8 cellular contexts compared by ENCODE assay signal in genomic region chr14:22555573-22556011, GRCh38. TPM values are rescaled to one million over a fixed set of nuclear protein-coding genes. Genes with fewer than 3 reads are reported as not detected.
DNase-seq lines count a peak whose midpoint lies in the region; ATAC-seq, FAIRE-seq and TF ChIP-seq lines count a peak whose summit lies in the region.

No MANE protein-coding gene starts in this region.

- no peak for ATAC-seq in gastroesophageal sphincter

- H3K9ac ChIP-seq in BLaER1, result peak overlapping the region; percentile 94

- intact Hi-C loops in PC-9 (cut with micrococcal nuclease; ENCODE audit: unreplicated experiment), result loop anchor here (1.0 to 5.0 kb wide), 7 partner anchors 164 to 501 kb away; partner anchors contain the start of genes AJUBA and CDH24

- peak; percentile 39 for DNase-seq in H4 (ENCODE audit: low spot score)
- no peak for DNase-seq in PC-9
- DNase-seq in bronchial epithelial cell (ENCODE audit: low read depth), result peak; percentile 79
- DNase-seq in stimulated activated CD8-positive, alpha-beta memory T cell treated with anti-CD3 and anti-CD28 coated beads, Interleukin-7, amount 100 ng/mL, for 48 hours (ENCODE audit: extremely low read depth in 1 of 2, low read depth in 1 of 2), result peak; percentile 63 to 79
- DNase-seq in D721Med (ENCODE audit: insufficient read length, low spot score), result no peak
- DNase-seq in NCI-H1417 treated with DMSO at 0.1 percent for 48 hours (lab: John Stamatoyannopoulos, UW), result no peak

- TF ChIP-seq CTCF in PC-9 (conservative IDR thresholded peaks at IDR 0.05) (no peak), bronchial epithelial cell (IDR thresholded peaks at IDR 0.05; ENCODE audit: insufficient read depth, low read length, severe bottlenecking) (no peak), gastroesophageal sphincter (IDR thresholded peaks at IDR 0.05) (no peak), D721Med (IDR thresholded peaks at IDR 0.05; ENCODE audit: insufficient read depth, missing control alignments) (no peak)

- no peaks in the 10 kb centered on the region for H3K79me2 ChIP-seq in PC-9 (ENCODE audit: low read depth)

- CTCF ChIA-PET in PC-9 (lab: Charles Lee), result interaction anchor here (0.6 to 0.8 kb wide), 3 partner anchors 158 to 355 kb away, joined by 3 to 16 read pairs (median 3); no protein-coding TSS in a partner anchor

- POLR2A ChIA-PET in PC-9 (lab: Charles Lee; ENCODE audit: unreplicated experiment), result interaction anchor here (0.6 kb wide), 1 partner anchor 292 kb away, joined by 5 read pairs; no protein-coding TSS in a partner anchor

- H3K27me3 ChIP-seq in BLaER1 (no peaks in the 10 kb centered on the region), PC-9 (ENCODE audit: insufficient read depth, low read depth) (no peaks in the 10 kb centered on the region), bronchial epithelial cell (ENCODE audit: control insufficient read depth, insufficient read depth, low read length) (no peaks in the 10 kb centered on the region), gastroesophageal sphincter (no peaks in the 10 kb centered on the region)

- H3K4me1 ChIP-seq in BLaER1, result peaks cover 90% of the 10 kb centered on the region
- peaks cover 23% of the 10 kb centered on the region for H3K4me1 ChIP-seq in PC-9 (replicated peaks; ENCODE audit: insufficient read depth)
- H3K4me1 ChIP-seq in gastroesophageal sphincter, result peaks cover 0 to 25% (median 9%) of the 10 kb centered on the region in 3 donors

- peak overlapping the region; percentile 100 for H3K27ac ChIP-seq in BLaER1
- H3K27ac ChIP-seq in PC-9, result peak overlapping the region; percentile 87
- peak overlapping the region in 2 of 4 donors; percentile 6 to 37 for H3K27ac ChIP-seq in gastroesophageal sphincter

- no peak for TF ChIP-seq POLR2A in gastroesophageal sphincter (IDR thresholded peaks at IDR 0.05)

- peaks cover 6% of the 10 kb centered on the region; the same call in 1 of the 2 replicates for H3F3A ChIP-seq in PC-9 (ENCODE audit: insufficient read depth, low read depth)

- 83 to 100% methylated on average over 1 of the region's 2 CpGs for WGBS in gastroesophageal sphincter (ENCODE audit: low coverage in 1 of 2), 2 donors

- H3K9me3 ChIP-seq in BLaER1 (no peaks in the 10 kb centered on the region), PC-9 (ENCODE audit: insufficient read depth, low read depth) (no peaks in the 10 kb centered on the region), gastroesophageal sphincter (no peaks in the 10 kb centered on the region)

- H2AFZ ChIP-seq in PC-9, result no peak overlapping the region

- FAIRE-seq in bronchial epithelial cell (lab: Jason Lieb, UNC) (no peak), D721Med (lab: Jason Lieb, UNC) (no peak)

- H3K36me3 ChIP-seq in BLaER1 (peaks cover 45% of the 10 kb centered on the region), PC-9 (ENCODE audit: low read depth) (no peaks in the 10 kb centered on the region), bronchial epithelial cell (ENCODE audit: control insufficient read depth, insufficient read depth, low read length) (no peaks in the 10 kb centered on the region), gastroesophageal sphincter (no peaks in the 10 kb centered on the region)

- H3K4me3 ChIP-seq in BLaER1 (0 out of 2 replicates have a peak overlapping the region, but pooled peaks have one; percentile 6), PC-9 (no peak overlapping the region), bronchial epithelial cell (ENCODE audit: low read depth, low read length) (no peak overlapping the region), gastroesophageal sphincter (no peak overlapping the region)

- no peaks in the 10 kb centered on the region for H3K9me2 ChIP-seq in PC-9 (ENCODE audit: insufficient read depth)

- BruUV-seq in PC-9 (replicated peaks; lab: Mats Ljungman, UMichigan), result no TSS peak

- H3K4me2 ChIP-seq in BLaER1 (peak overlapping the region; percentile 93), PC-9 (peak overlapping the region; percentile 86)

- H4K20me1 ChIP-seq in BLaER1 (no peaks in the 10 kb centered on the region), PC-9 (ENCODE audit: insufficient read depth) (no peaks in the 10 kb centered on the region)

- TF ChIP-seq EP300 in gastroesophageal sphincter (IDR thresholded peaks at IDR 0.05), result no peak

RNA-seq across cellular contexts. Expression of gene DAD1, which starts 33.4 kb away (rescaled TPM):
- 585 and 634 TPM in 2 replicates for total RNA-seq in H4 (2014; rRNA removed; shearing (Covaris generic))
- total RNA-seq in PC-9 (2021) (129 and 155 TPM in 2 replicates), bronchial epithelial cell (193 and 236 TPM in 2 replicates), gastroesophageal sphincter (100 to 1,000 TPM; 123 to 228 (median 171) TPM)

RNA-seq across cellular contexts. Expression of gene ABHD4, which starts 42.5 kb away (rescaled TPM):
- 31.9 and 34.2 TPM in 2 replicates for total RNA-seq in H4 (2014; rRNA removed; shearing (Covaris generic))
- total RNA-seq in PC-9 (2021) (62.1 and 83.2 TPM in 2 replicates), bronchial epithelial cell (5.3 and 8.2 TPM in 2 replicates), gastroesophageal sphincter (10 to 100 TPM; 23.8 to 42.0 (median 31.0) TPM)

Comparison
In these comparisons a context has a peak if more than half of its experiments do, and no peak if none do; other contexts are left out.
1. DNase-seq: peak in H4 (single experiment), bronchial epithelial cell (single experiment) and stimulated activated CD8-positive, alpha-beta memory T cell treated with anti-CD3 and anti-CD28 coated beads, Interleukin-7, amount 100 ng/mL, for 48 hours (2 of 2); none in PC-9 (0 of 2), D721Med (single experiment) and NCI-H1417 treated with DMSO at 0.1 percent for 48 hours (single experiment).